14 cellular contexts compared by ENCODE assay signal in the genomic region with DNA sequence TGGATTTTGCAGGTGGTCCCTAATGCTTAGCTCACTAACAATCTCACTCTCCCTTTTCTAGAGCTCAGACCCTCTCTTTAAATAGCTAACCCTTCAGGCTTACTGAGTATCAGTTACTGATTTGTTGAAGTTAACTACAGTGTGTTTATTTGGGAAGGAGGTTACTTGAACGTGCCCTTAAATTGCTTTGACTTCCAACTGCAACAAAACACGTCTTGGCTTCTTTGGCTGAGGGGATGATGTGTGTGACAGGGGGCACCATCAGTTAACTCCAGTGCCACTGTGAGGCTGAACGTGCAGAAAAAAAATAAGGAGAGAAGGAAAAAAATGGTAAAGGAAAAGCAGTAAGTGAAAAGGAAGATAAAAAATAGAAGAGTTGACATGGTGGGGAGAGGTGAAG.
"Had no signal": no experiment of that assay in that cellular context is flagged by ENCODE, and none has a peak within 500 bp of the region (broad histone marks: within the 10 kb centered on the region; RNA-seq: fewer than 3 reads in every experiment).

No MANE protein-coding gene starts in this region.

- H3K36me3 Mint-ChIP-seq: activated naive CD8-positive, alpha-beta T cell treated with anti-CD3 and anti-CD28 coated beads for 36 hours; natural killer cell treated with Interleukin-12 subunit alpha and Interleukin-12 subunit beta and Interleukin-15 and Interleukin-18, amount 100 ng/mL, for 72 hours; stimulated activated naive B cell treated with anti-CD40 and anti-IgM and Interleukin-4, amounts not matched to agents 10 μg/mL and 1 μg/mL and 100 μg/mL, for 72 hours had no signal

- H3K27ac Mint-ChIP-seq: activated naive CD8-positive, alpha-beta T cell treated with anti-CD3 and anti-CD28 coated beads for 36 hours; natural killer cell treated with Interleukin-12 subunit alpha and Interleukin-12 subunit beta and Interleukin-15 and Interleukin-18, amount 100 ng/mL, for 72 hours; stimulated activated naive B cell treated with anti-CD40 and anti-IgM and Interleukin-4, amounts not matched to agents 10 μg/mL and 1 μg/mL and 100 μg/mL, for 72 hours; T-helper 17 cell had no signal

- DNase-seq: activated CD4-positive, alpha-beta T cell treated with anti-CD3 and anti-CD28 coated beads, Interleukin-2, amount 50 U/mL, for 4 hours; activated CD4-positive, CD25-positive, alpha-beta regulatory T cell treated with anti-CD3 and anti-CD28 coated beads, Interleukin-2, amount 50 U/mL, for 72 hours; activated effector memory CD4-positive, alpha-beta T cell treated with anti-CD3 and anti-CD28 coated beads, Interleukin-2, amount 50 U/mL, for 16 hours; activated naive CD8-positive, alpha-beta T cell treated with anti-CD3 and anti-CD28 coated beads for 36 hours; activated T-cell treated with anti-CD3 and anti-CD28 coated beads, Interleukin-2, amount 50 U/mL, for 4 hours; esophagus squamous epithelium; foreskin fibroblast; glutamatergic neuron; mammary epithelial cell; stimulated activated naive B cell treated with anti-CD40 and anti-IgM and Interleukin-4, amounts not matched to agents 10 μg/mL and 1 μg/mL and 100 μg/mL, for 72 hours; T-helper 17 cell; trophoblast cell had no signal

- H3K4me3 Mint-ChIP-seq: activated naive CD8-positive, alpha-beta T cell treated with anti-CD3 and anti-CD28 coated beads for 36 hours; activated T-cell treated with anti-CD3 and anti-CD28 coated beads, Interleukin-2, amount 50 U/mL, for 4 hours; natural killer cell treated with Interleukin-12 subunit alpha and Interleukin-12 subunit beta and Interleukin-15 and Interleukin-18, amount 100 ng/mL, for 72 hours; stimulated activated naive B cell treated with anti-CD40 and anti-IgM and Interleukin-4, amounts not matched to agents 10 μg/mL and 1 μg/mL and 100 μg/mL, for 72 hours; T-helper 17 cell had no signal

- H3K9me3 ChIP-seq: esophagus squamous epithelium had no signal

- H3K4me2 ChIP-seq: smooth muscle cell had no signal

- H3K27ac ChIP-seq: esophagus squamous epithelium had no signal

- H3K4me1 Mint-ChIP-seq: activated naive CD8-positive, alpha-beta T cell treated with anti-CD3 and anti-CD28 coated beads for 36 hours; T-helper 17 cell had no signal

- H3K9me3 Mint-ChIP-seq: activated naive CD8-positive, alpha-beta T cell treated with anti-CD3 and anti-CD28 coated beads for 36 hours; activated T-cell treated with anti-CD3 and anti-CD28 coated beads, Interleukin-2, amount 50 U/mL, for 4 hours; natural killer cell treated with Interleukin-12 subunit alpha and Interleukin-12 subunit beta and Interleukin-15 and Interleukin-18, amount 100 ng/mL, for 72 hours; stimulated activated naive B cell treated with anti-CD40 and anti-IgM and Interleukin-4, amounts not matched to agents 10 μg/mL and 1 μg/mL and 100 μg/mL, for 72 hours had no signal

- H3K4me3 ChIP-seq: esophagus squamous epithelium, smooth muscle cell had no signal

- H3K36me3 ChIP-seq: esophagus squamous epithelium had no signal
